ENCODE assay signal across 1 cellular context in genomic region chr16:29806641-29807425, GRCh38.
TF ChIP-seq lines count a peak whose summit lies in the region.

No MANE protein-coding gene starts in this region.

TF ChIP-seq in HepG2, 621 proteins besides CTCF, POLR2A, EP300 and RAD21 (continued from another document and continues in another):
- TF ChIP-seq AGO1 (IDR thresholded peaks at IDR 0.05; ENCODE audit: low read depth, low read length, poor library complexity, severe bottlenecking) (no peak), ZNF777 (CRISPR knock-in tag; IDR thresholded peaks at IDR 0.05) (peak; percentile 95), PHF8 (CRISPR knock-in tag; IDR thresholded peaks at IDR 0.05) (peak; percentile 71), TCF12 (IDR thresholded peaks at IDR 0.05) (no peak), TCF12 (CRISPR knock-in tag; IDR thresholded peaks at IDR 0.05) (no peak; the same call in 1 of the 2 replicates), FIP1L1 (IDR thresholded peaks at IDR 0.05; ENCODE audit: borderline replicate concordance, insufficient read depth, low read depth, low read length) (no peak), RNF219 (CRISPR knock-in tag; IDR thresholded peaks at IDR 0.05) (no peak), ARNTL (CRISPR knock-in tag; IDR thresholded peaks at IDR 0.05) (0 out of 2 replicates have a peak, but pooled peaks have one; percentile 30), SP5 (CRISPR knock-in tag; IDR thresholded peaks at IDR 0.05; ENCODE audit: borderline replicate concordance, low read depth) (0 out of 2 replicates have a peak, but pooled peaks have one; percentile 38), RBFOX2 (IDR thresholded peaks at IDR 0.05; ENCODE audit: low read depth, low read length) (peak; percentile 70), STAT5B (CRISPR knock-in tag; IDR thresholded peaks at IDR 0.05) (no peak), MXI1 (IDR thresholded peaks at IDR 0.05; ENCODE audit: borderline replicate concordance, low read depth, low read length) (no peak), ZNF703 (CRISPR knock-in tag; IDR thresholded peaks at IDR 0.05; ENCODE audit: borderline replicate concordance) (no peak), ZMYM4 (CRISPR knock-in tag; IDR thresholded peaks at IDR 0.05) (0 out of 2 replicates have a peak, but pooled peaks have one; percentile 28), ONECUT2 (CRISPR knock-in tag; IDR thresholded peaks at IDR 0.05) (peak; percentile 24; the same call in 1 of the 2 replicates), ZNF460 (CRISPR knock-in tag; IDR thresholded peaks at IDR 0.05; ENCODE audit: borderline replicate concordance) (no peak), HOXA5 (CRISPR knock-in tag; IDR thresholded peaks at IDR 0.05) (no peak), TBP (CRISPR knock-in tag; IDR thresholded peaks at IDR 0.05) (no peak), ZNF563 (CRISPR knock-in tag; IDR thresholded peaks at IDR 0.05) (no peak), KDM4B (CRISPR knock-in tag; IDR thresholded peaks at IDR 0.05) (0 out of 2 replicates have a peak, but pooled peaks have one; percentile 50), ZC3H4 (CRISPR knock-in tag; IDR thresholded peaks at IDR 0.05; ENCODE audit: borderline replicate concordance) (peak; percentile 86; the same call in 1 of the 2 replicates), TBX2 (CRISPR knock-in tag; IDR thresholded peaks at IDR 0.05; ENCODE audit: borderline replicate concordance) (no peak), KLF12 (CRISPR knock-in tag; IDR thresholded peaks at IDR 0.05; ENCODE audit: borderline replicate concordance) (0 out of 2 replicates have a peak, but pooled peaks have one; percentile 55), ZKSCAN8 (CRISPR knock-in tag; IDR thresholded peaks at IDR 0.05; ENCODE audit: borderline replicate concordance) (no peak), YY1 (IDR thresholded peaks at IDR 0.05; ENCODE audit: insufficient read depth, insufficient replicate concordance, low read depth, low read length) (peak; percentile 53), TEAD3 (CRISPR knock-in tag; optimal IDR thresholded peaks at IDR 0.05; ENCODE audit: borderline replicate concordance) (peak; percentile 28), ZNF263 (CRISPR knock-in tag; IDR thresholded peaks at IDR 0.05) (0 out of 2 replicates have a peak, but pooled peaks have one; percentile 20), PHB2 (IDR thresholded peaks at IDR 0.05; ENCODE audit: partially characterized antibody) (no peak), MLLT10 (CRISPR knock-in tag; IDR thresholded peaks at IDR 0.05) (no peak), FLYWCH1 (CRISPR knock-in tag; IDR thresholded peaks at IDR 0.05) (no peak), KLF16 (CRISPR knock-in tag; IDR thresholded peaks at IDR 0.05) (peak in 1 of 2 experiments; percentile 27; a peak in 1 of 4 replicates), HNRNPK (IDR thresholded peaks at IDR 0.05; ENCODE audit: low read depth, low read length, poor library complexity, severe bottlenecking) (peak; percentile 16), ZNF367 (CRISPR knock-in tag; IDR thresholded peaks at IDR 0.05; ENCODE audit: borderline replicate concordance) (no peak), ZNF747 (CRISPR knock-in tag; IDR thresholded peaks at IDR 0.05; ENCODE audit: borderline replicate concordance) (no peak), NR2F6 (IDR thresholded peaks at IDR 0.05) (no peak), NR2F6 (CRISPR knock-in tag; IDR thresholded peaks at IDR 0.05) (peak; percentile 33; the same call in 1 of the 2 replicates)
- TF ChIP-seq, protein P1, sequence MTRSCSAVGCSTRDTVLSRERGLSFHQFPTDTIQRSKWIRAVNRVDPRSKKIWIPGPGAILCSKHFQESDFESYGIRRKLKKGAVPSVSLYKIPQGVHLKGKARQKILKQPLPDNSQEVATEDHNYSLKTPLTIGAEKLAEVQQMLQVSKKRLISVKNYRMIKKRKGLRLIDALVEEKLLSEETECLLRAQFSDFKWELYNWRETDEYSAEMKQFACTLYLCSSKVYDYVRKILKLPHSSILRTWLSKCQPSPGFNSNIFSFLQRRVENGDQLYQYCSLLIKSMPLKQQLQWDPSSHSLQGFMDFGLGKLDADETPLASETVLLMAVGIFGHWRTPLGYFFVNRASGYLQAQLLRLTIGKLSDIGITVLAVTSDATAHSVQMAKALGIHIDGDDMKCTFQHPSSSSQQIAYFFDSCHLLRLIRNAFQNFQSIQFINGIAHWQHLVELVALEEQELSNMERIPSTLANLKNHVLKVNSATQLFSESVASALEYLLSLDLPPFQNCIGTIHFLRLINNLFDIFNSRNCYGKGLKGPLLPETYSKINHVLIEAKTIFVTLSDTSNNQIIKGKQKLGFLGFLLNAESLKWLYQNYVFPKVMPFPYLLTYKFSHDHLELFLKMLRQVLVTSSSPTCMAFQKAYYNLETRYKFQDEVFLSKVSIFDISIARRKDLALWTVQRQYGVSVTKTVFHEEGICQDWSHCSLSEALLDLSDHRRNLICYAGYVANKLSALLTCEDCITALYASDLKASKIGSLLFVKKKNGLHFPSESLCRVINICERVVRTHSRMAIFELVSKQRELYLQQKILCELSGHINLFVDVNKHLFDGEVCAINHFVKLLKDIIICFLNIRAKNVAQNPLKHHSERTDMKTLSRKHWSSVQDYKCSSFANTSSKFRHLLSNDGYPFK (CRISPR knock-in tag; IDR thresholded peaks at IDR 0.05; ENCODE audit: borderline replicate concordance) = no peak
- TF ChIP-seq, protein P2, sequence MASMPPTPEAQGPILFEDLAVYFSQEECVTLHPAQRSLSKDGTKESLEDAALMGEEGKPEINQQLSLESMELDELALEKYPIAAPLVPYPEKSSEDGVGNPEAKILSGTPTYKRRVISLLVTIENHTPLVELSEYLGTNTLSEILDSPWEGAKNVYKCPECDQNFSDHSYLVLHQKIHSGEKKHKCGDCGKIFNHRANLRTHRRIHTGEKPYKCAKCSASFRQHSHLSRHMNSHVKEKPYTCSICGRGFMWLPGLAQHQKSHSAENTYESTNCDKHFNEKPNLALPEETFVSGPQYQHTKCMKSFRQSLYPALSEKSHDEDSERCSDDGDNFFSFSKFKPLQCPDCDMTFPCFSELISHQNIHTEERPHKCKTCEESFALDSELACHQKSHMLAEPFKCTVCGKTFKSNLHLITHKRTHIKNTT (CRISPR knock-in tag; IDR thresholded peaks at IDR 0.05) = no peak
- TF ChIP-seq, protein P3, sequence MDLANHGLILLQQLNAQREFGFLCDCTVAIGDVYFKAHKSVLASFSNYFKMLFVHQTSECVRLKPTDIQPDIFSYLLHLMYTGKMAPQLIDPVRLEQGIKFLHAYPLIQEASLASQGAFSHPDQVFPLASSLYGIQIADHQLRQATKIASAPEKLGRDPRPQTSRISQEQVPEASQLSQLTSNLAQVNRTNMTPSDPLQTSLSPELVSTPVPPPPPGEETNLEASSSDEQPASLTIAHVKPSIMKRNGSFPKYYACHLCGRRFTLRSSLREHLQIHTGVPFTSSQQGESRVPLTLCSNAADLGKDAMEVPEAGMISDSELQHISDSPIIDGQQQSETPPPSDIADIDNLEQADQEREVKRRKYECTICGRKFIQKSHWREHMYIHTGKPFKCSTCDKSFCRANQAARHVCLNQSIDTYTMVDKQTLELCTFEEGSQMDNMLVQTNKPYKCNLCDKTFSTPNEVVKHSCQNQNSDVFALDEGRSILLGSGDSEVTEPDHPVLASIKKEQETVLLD (CRISPR knock-in tag; IDR thresholded peaks at IDR 0.05; ENCODE audit: low read depth) = peak; percentile 89
- TF ChIP-seq, protein P4, sequence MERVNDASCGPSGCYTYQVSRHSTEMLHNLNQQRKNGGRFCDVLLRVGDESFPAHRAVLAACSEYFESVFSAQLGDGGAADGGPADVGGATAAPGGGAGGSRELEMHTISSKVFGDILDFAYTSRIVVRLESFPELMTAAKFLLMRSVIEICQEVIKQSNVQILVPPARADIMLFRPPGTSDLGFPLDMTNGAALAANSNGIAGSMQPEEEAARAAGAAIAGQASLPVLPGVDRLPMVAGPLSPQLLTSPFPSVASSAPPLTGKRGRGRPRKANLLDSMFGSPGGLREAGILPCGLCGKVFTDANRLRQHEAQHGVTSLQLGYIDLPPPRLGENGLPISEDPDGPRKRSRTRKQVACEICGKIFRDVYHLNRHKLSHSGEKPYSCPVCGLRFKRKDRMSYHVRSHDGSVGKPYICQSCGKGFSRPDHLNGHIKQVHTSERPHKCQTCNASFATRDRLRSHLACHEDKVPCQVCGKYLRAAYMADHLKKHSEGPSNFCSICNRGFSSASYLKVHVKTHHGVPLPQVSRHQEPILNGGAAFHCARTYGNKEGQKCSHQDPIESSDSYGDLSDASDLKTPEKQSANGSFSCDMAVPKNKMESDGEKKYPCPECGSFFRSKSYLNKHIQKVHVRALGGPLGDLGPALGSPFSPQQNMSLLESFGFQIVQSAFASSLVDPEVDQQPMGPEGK (CRISPR knock-in tag; IDR thresholded peaks at IDR 0.05) = peak; percentile 95
- TF ChIP-seq, protein P5, sequence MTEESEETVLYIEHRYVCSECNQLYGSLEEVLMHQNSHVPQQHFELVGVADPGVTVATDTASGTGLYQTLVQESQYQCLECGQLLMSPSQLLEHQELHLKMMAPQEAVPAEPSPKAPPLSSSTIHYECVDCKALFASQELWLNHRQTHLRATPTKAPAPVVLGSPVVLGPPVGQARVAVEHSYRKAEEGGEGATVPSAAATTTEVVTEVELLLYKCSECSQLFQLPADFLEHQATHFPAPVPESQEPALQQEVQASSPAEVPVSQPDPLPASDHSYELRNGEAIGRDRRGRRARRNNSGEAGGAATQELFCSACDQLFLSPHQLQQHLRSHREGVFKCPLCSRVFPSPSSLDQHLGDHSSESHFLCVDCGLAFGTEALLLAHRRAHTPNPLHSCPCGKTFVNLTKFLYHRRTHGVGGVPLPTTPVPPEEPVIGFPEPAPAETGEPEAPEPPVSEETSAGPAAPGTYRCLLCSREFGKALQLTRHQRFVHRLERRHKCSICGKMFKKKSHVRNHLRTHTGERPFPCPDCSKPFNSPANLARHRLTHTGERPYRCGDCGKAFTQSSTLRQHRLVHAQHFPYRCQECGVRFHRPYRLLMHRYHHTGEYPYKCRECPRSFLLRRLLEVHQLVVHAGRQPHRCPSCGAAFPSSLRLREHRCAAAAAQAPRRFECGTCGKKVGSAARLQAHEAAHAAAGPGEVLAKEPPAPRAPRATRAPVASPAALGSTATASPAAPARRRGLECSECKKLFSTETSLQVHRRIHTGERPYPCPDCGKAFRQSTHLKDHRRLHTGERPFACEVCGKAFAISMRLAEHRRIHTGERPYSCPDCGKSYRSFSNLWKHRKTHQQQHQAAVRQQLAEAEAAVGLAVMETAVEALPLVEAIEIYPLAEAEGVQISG (CRISPR knock-in tag; IDR thresholded peaks at IDR 0.05) = peak; percentile 50; the same call in 1 of the 2 replicates
- TF ChIP-seq, protein P6, sequence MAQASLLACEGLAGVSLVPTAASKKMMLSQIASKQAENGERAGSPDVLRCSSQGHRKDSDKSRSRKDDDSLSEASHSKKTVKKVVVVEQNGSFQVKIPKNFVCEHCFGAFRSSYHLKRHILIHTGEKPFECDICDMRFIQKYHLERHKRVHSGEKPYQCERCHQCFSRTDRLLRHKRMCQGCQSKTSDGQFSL (CRISPR knock-in tag; IDR thresholded peaks at IDR 0.05) = peak; percentile 93
- TF ChIP-seq, protein P7, sequence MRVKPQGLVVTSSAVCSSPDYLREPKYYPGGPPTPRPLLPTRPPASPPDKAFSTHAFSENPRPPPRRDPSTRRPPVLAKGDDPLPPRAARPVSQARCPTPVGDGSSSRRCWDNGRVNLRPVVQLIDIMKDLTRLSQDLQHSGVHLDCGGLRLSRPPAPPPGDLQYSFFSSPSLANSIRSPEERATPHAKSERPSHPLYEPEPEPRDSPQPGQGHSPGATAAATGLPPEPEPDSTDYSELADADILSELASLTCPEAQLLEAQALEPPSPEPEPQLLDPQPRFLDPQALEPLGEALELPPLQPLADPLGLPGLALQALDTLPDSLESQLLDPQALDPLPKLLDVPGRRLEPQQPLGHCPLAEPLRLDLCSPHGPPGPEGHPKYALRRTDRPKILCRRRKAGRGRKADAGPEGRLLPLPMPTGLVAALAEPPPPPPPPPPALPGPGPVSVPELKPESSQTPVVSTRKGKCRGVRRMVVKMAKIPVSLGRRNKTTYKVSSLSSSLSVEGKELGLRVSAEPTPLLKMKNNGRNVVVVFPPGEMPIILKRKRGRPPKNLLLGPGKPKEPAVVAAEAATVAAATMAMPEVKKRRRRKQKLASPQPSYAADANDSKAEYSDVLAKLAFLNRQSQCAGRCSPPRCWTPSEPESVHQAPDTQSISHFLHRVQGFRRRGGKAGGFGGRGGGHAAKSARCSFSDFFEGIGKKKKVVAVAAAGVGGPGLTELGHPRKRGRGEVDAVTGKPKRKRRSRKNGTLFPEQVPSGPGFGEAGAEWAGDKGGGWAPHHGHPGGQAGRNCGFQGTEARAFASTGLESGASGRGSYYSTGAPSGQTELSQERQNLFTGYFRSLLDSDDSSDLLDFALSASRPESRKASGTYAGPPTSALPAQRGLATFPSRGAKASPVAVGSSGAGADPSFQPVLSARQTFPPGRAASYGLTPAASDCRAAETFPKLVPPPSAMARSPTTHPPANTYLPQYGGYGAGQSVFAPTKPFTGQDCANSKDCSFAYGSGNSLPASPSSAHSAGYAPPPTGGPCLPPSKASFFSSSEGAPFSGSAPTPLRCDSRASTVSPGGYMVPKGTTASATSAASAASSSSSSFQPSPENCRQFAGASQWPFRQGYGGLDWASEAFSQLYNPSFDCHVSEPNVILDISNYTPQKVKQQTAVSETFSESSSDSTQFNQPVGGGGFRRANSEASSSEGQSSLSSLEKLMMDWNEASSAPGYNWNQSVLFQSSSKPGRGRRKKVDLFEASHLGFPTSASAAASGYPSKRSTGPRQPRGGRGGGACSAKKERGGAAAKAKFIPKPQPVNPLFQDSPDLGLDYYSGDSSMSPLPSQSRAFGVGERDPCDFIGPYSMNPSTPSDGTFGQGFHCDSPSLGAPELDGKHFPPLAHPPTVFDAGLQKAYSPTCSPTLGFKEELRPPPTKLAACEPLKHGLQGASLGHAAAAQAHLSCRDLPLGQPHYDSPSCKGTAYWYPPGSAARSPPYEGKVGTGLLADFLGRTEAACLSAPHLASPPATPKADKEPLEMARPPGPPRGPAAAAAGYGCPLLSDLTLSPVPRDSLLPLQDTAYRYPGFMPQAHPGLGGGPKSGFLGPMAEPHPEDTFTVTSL (CRISPR knock-in tag; IDR thresholded peaks at IDR 0.05; ENCODE audit: borderline replicate concordance) = no peak
- TF ChIP-seq, protein P8, sequence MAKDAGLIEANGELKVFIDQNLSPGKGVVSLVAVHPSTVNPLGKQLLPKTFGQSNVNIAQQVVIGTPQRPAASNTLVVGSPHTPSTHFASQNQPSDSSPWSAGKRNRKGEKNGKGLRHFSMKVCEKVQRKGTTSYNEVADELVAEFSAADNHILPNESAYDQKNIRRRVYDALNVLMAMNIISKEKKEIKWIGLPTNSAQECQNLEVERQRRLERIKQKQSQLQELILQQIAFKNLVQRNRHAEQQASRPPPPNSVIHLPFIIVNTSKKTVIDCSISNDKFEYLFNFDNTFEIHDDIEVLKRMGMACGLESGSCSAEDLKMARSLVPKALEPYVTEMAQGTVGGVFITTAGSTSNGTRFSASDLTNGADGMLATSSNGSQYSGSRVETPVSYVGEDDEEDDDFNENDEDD (CRISPR knock-in tag; IDR thresholded peaks at IDR 0.05; ENCODE audit: borderline replicate concordance) = peak; percentile 89
